14 cellular contexts compared by ENCODE assay signal in the genomic region with DNA sequence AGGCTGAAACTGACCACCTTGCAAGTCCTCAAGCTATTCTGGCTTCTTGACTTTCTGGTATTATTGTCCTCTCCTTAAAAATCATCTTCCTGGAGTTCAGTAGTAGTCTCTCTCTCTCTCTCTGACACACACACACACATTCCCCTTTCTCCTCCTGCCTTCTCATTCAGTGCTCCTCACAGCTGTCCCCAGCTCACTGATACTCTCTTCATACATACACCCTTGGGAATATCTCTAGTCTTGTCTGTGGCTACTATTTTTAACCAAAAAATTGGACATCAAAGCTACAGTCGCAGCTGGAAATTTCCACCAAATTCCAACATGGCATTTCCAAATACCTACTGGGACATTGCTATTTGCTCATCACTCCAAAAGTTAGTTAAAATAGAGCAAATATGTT.
A peak's percentile ranks its signal among the peaks of the same experiment; 100 is the strongest.
DNase-seq lines count a peak whose midpoint lies in the region; TF ChIP-seq lines count a peak whose summit lies in the region.
"Had no signal": no experiment of that assay in that cellular context is flagged by ENCODE, and none has a peak within 500 bp of the region (broad histone marks: within the 10 kb centered on the region; RNA-seq: fewer than 3 reads in every experiment).

No MANE protein-coding gene starts in this region.

- H2BK5ac ChIP-seq in neuronal stem cell (ENCODE audit: low read length): no peak overlapping the region

- no peaks in the 10 kb centered on the region for H3K79me1 ChIP-seq in neuronal stem cell (ENCODE audit: low read depth, low read length)

- H4K8ac ChIP-seq in neuronal stem cell (ENCODE audit: low read depth, low read length): no peak overlapping the region

- no peak overlapping the region for H2AK5ac ChIP-seq in neuronal stem cell (ENCODE audit: low read depth, low read length)

- H3K4ac ChIP-seq in neuronal stem cell (ENCODE audit: low read length): no peak overlapping the region

- no peak overlapping the region for H2BK120ac ChIP-seq in neuronal stem cell (ENCODE audit: low read depth, low read length)

- H3K4me2 ChIP-seq in PC-9 (no peak overlapping the region), neuronal stem cell (ENCODE audit: insufficient read depth, low read length, poor library complexity, severe bottlenecking) (no peak overlapping the region)

- no TSS peak for BruUV-seq in PC-9 (replicated peaks; lab: Mats Ljungman, UMichigan)

- CTCF ChIA-PET in PC-9 (lab: Charles Lee): no interaction called here

- H3K9me3 ChIP-seq in PC-9 (ENCODE audit: insufficient read depth, low read depth): no peaks in the 10 kb centered on the region
- no peaks in the 10 kb centered on the region for H3K9me3 ChIP-seq in neuronal stem cell (replicated peaks in 1 of 2; ENCODE audit: control insufficient read depth in 2 of 2, insufficient read depth in 1 of 2, low read depth in 1 of 2, low read length in 2 of 2)
- H3K9me3 ChIP-seq: BLaER1 treated with 17β-estradiol and CSF1 and Interleukin-3, amounts not matched to agents 10 nM and 100 nM; HAP-1 had no signal

- no peak overlapping the region for H2BK12ac ChIP-seq in neuronal stem cell (ENCODE audit: low read length)

- TF ChIP-seq CTCF in PC-9 (conservative IDR thresholded peaks at IDR 0.05): no peak

- no CpG with 5 or more reads among the region's 1 CpG for WGBS in neuronal stem cell (ENCODE audit: extremely low coverage in 2 of 2, insufficient read length in 2 of 2, insufficient replicate concordance in 1 of 2), 2 donors

- H3K23ac ChIP-seq in neuronal stem cell (ENCODE audit: low read depth, low read length, poor library complexity): no peak overlapping the region

- no peaks in the 10 kb centered on the region for H3K36me3 ChIP-seq in PC-9 (ENCODE audit: low read depth)
- no peaks in the 10 kb centered on the region for H3K36me3 ChIP-seq in neuronal stem cell (replicated peaks in 1 of 2; ENCODE audit: control insufficient read depth in 2 of 2, insufficient read depth in 2 of 2, low read length in 2 of 2)
- H3K36me3 ChIP-seq: BLaER1 treated with 17β-estradiol and CSF1 and Interleukin-3, amounts not matched to agents 10 nM and 100 nM; HAP-1 had no signal

- H2BK15ac ChIP-seq in neuronal stem cell (ENCODE audit: low read length): no peak overlapping the region

- no peaks in the 10 kb centered on the region for H4K20me1 ChIP-seq in PC-9 (ENCODE audit: insufficient read depth)
- H4K20me1 ChIP-seq: BLaER1 treated with 17β-estradiol and CSF1 and Interleukin-3, amounts not matched to agents 10 nM and 100 nM had no signal

- 0 out of 2 replicates have a peak overlapping the region, but pooled peaks have one; percentile 10 for H2AFZ ChIP-seq in PC-9
- peak overlapping the region; percentile 12 for H2AFZ ChIP-seq in neuronal stem cell (ENCODE audit: low read length)

- H3K9ac ChIP-seq in neuronal stem cell (ENCODE audit: low read depth, low read length, poor library complexity): no peak overlapping the region
- H3K9ac ChIP-seq: BLaER1 treated with 17β-estradiol and CSF1 and Interleukin-3, amounts not matched to agents 10 nM and 100 nM had no signal

- H3K79me2 ChIP-seq in PC-9 (ENCODE audit: low read depth): no peaks in the 10 kb centered on the region

- no peaks in the 10 kb centered on the region for H3K27me3 ChIP-seq in PC-9 (ENCODE audit: insufficient read depth, low read depth)
- no peaks in the 10 kb centered on the region for H3K27me3 ChIP-seq in neuronal stem cell (ENCODE audit: control insufficient read depth in 3 of 3, insufficient read depth in 3 of 3, low read depth in 1 of 3, low read length in 3 of 3)
- H3K27me3 ChIP-seq: BLaER1 treated with 17β-estradiol and CSF1 and Interleukin-3, amounts not matched to agents 10 nM and 100 nM had no signal

- POLR2A ChIA-PET in PC-9 (lab: Charles Lee; ENCODE audit: unreplicated experiment): no interaction called here

- intact Hi-C loops in PC-9 (cut with micrococcal nuclease; ENCODE audit: unreplicated experiment): no loop called here

- no peak overlapping the region for H4K91ac ChIP-seq in neuronal stem cell (ENCODE audit: low read depth, low read length, poor library complexity)

- H3K4me1 ChIP-seq in PC-9 (replicated peaks; ENCODE audit: insufficient read depth) (no peaks in the 10 kb centered on the region), neuronal stem cell (ENCODE audit: control insufficient read depth in 2 of 2, insufficient read depth in 1 of 2, low read depth in 1 of 2, low read length in 2 of 2) (no peaks in the 10 kb centered on the region)
- H3K4me1 ChIP-seq: HAP-1 had no signal

- H3K27ac ChIP-seq in PC-9 (no peak overlapping the region), neuronal stem cell (replicated peaks; ENCODE audit: low read length) (no peak overlapping the region)
- H3K27ac ChIP-seq: BLaER1 treated with 17β-estradiol and CSF1 and Interleukin-3, amounts not matched to agents 10 nM and 100 nM; HL-60 had no signal

- DNase-seq in LHCN-M2 (ENCODE audit: low read depth): peak; percentile 23
- DNase-seq in PC-9: no peak
- DNase-seq in myocyte (ENCODE audit: low read depth): peak; percentile 53
- no peak for DNase-seq in neuronal stem cell (ENCODE audit: low spot score)
- DNase-seq in SW 1271 (lab: John Stamatoyannopoulos, UW): no peak
- no peak for DNase-seq in T1000 (lab: John Stamatoyannopoulos, UW)
- DNase-seq in NCI-H526 (lab: John Stamatoyannopoulos, UW): no peak
- DNase-seq: Calu3; CD8-positive, alpha-beta T cell; DMS79 treated with DMSO at 0.1 percent for 48 hours; GF-D8 had no signal

- no peak overlapping the region for H3K18ac ChIP-seq in neuronal stem cell (ENCODE audit: low read length)

- H3K14ac ChIP-seq in neuronal stem cell (ENCODE audit: low read length): no peak overlapping the region

- H3F3A ChIP-seq in PC-9 (ENCODE audit: insufficient read depth, low read depth): no peaks in the 10 kb centered on the region

- H3K4me3 ChIP-seq in PC-9 (no peak overlapping the region), neuronal stem cell (ENCODE audit: low read length in 2 of 2) (no peak overlapping the region)
- H3K4me3 ChIP-seq: BLaER1 treated with 17β-estradiol and CSF1 and Interleukin-3, amounts not matched to agents 10 nM and 100 nM; HAP-1 had no signal

- H3K9me2 ChIP-seq in PC-9 (ENCODE audit: insufficient read depth): no peaks in the 10 kb centered on the region

Comparison
In these comparisons a context has a peak if more than half of its experiments do, and no peak if none do; other contexts are left out.
1. DNase-seq: peak in LHCN-M2 (single experiment) and myocyte (single experiment); none in PC-9 (0 of 2), neuronal stem cell (single experiment), SW 1271 (0 of 2), T1000 (single experiment) and NCI-H526 (0 of 2).